8 cellular contexts compared by ENCODE assay signal in genomic region chr3:47016934-47017435, GRCh38. TPM values are rescaled to one million over a fixed set of nuclear protein-coding genes. Genes with fewer than 3 reads are reported as not detected.
DNase-seq lines count a peak whose midpoint lies in the region; ATAC-seq and TF ChIP-seq lines count a peak whose summit lies in the region.

No MANE protein-coding gene starts in this region.

- H3K79me2 ChIP-seq in mammary epithelial cell (ENCODE audit: insufficient read depth, low read length): peaks cover 8% of the 10 kb centered on the region

- H3K4me3 ChIP-seq in NB4 (ENCODE audit: low read depth, low read length) (peak overlapping the region; percentile 40), mammary epithelial cell (replicated peaks in 1 of 3; ENCODE audit: insufficient read depth in 1 of 3, low read depth in 2 of 3, low read length in 3 of 3) (no peak overlapping the region), gastrocnemius medialis (no peak overlapping the region), esophagus muscularis mucosa (no peak overlapping the region)

- TF ChIP-seq POLR2A in NB4 (IDR thresholded peaks at IDR 0.05; ENCODE audit: extremely low read depth, insufficient read length) (no peak), gastrocnemius medialis (IDR thresholded peaks at IDR 0.05) (no peak), erythroblast (IDR thresholded peaks at IDR 0.05; ENCODE audit: low read length) (no peak), esophagus muscularis mucosa (IDR thresholded peaks at IDR 0.05; ENCODE audit: low read depth) (no peak)

- no peak overlapping the region for H2AFZ ChIP-seq in mammary epithelial cell (ENCODE audit: low read depth, low read length)

- BruUV-seq in mammary epithelial cell (replicated peaks; lab: Mats Ljungman, UMichigan): TSS peak; percentile 88

- peaks cover 4% of the 10 kb centered on the region for H3K36me3 ChIP-seq in mammary epithelial cell (ENCODE audit: insufficient read depth, low read length)
- H3K36me3 ChIP-seq in gastrocnemius medialis: peaks cover 0 to 24% of the 10 kb centered on the region in 2 donors
- peaks cover 21 to 71% (median 48%) of the 10 kb centered on the region in 4 donors for H3K36me3 ChIP-seq in esophagus muscularis mucosa

- dilution Hi-C loops in mammary epithelial cell (cut with HindIII; ENCODE audit: low sequenced_read_pairs): no loop called here

- H4K20me1 ChIP-seq in mammary epithelial cell (ENCODE audit: insufficient read depth, low read length): no peaks in the 10 kb centered on the region

- H3K27ac ChIP-seq in mammary epithelial cell (ENCODE audit: insufficient read depth, low read depth, low read length) (no peak overlapping the region), gastrocnemius medialis (peak overlapping the region; percentile 39 to 88 (median 66)), esophagus muscularis mucosa (replicated peaks in 1 of 4) (no peak overlapping the region)

- no peaks in the 10 kb centered on the region for H3K9me3 ChIP-seq in mammary epithelial cell (replicated peaks; ENCODE audit: insufficient read depth, low read length)
- no peaks in the 10 kb centered on the region for H3K9me3 ChIP-seq in gastrocnemius medialis
- no peaks in the 10 kb centered on the region for H3K9me3 ChIP-seq in esophagus muscularis mucosa

- peak overlapping the region; percentile 8 for H3K4me2 ChIP-seq in mammary epithelial cell (ENCODE audit: insufficient read depth, low read depth, low read length)

- H3K27me3 ChIP-seq in mammary epithelial cell (ENCODE audit: insufficient read depth, low read length) (no peaks in the 10 kb centered on the region), gastrocnemius medialis (no peaks in the 10 kb centered on the region), esophagus muscularis mucosa (no peaks in the 10 kb centered on the region)

- intact Hi-C loops in mammary epithelial cell (cut with micrococcal nuclease) (loop anchor here (10.0 kb wide), 2 partner anchors 148 to 308 kb away; partner anchors contain the start of gene SETD2), gastrocnemius medialis (cut with DNase I; ENCODE audit: low total_unique reads) (loop anchor here (5.0 kb wide), 1 partner anchor 85 kb away; no protein-coding TSS in a partner anchor), esophagus muscularis mucosa (cut with DNase I) (no loop called here)

- in situ Hi-C loops in mammary epithelial cell (cut with MboI; ENCODE audit: low sequenced_read_pairs in 2 of 2) (no loop called here), gastrocnemius medialis (cut with MboI; ENCODE audit: low sequenced_read_pairs in 4 of 4) (loop anchor here in 1 of 4 donors (25.0 kb wide), 1 partner anchor 330 kb away; the partner anchor contains the start of gene ALS2CL)

- no peak overlapping the region for H3K9ac ChIP-seq in mammary epithelial cell (ENCODE audit: insufficient read depth, low read length)

- peaks cover 35% of the 10 kb centered on the region for H3K4me1 ChIP-seq in mammary epithelial cell (ENCODE audit: insufficient read depth, low read length)
- H3K4me1 ChIP-seq in gastrocnemius medialis: peaks cover 22 to 56% of the 10 kb centered on the region in 2 donors
- H3K4me1 ChIP-seq in esophagus muscularis mucosa: peaks cover 5 to 23% (median 20%) of the 10 kb centered on the region in 4 donors

- WGBS in mammary epithelial cell (ENCODE audit: low coverage, missing lambda C conversion rate): 50% methylated on average over 1 of the region's 1 CpG
- WGBS in esophagus muscularis mucosa: 57% methylated on average over 1 of the region's 1 CpG

- TF ChIP-seq CTCF in NB4 (IDR thresholded peaks at IDR 0.05; ENCODE audit: low read depth, low read length): no peak
- TF ChIP-seq CTCF in mammary epithelial cell (conservative IDR thresholded peaks at IDR 0.05 in 1 of 2, IDR thresholded peaks at IDR 0.05 in 1 of 2; ENCODE audit: extremely low read depth in 1 of 2, insufficient read depth in 1 of 2, low read depth in 1 of 2, low read length in 2 of 2): no peak
- no peak for TF ChIP-seq CTCF in gastrocnemius medialis (IDR thresholded peaks at IDR 0.05 in 4 of 5, conservative IDR thresholded peaks at IDR 0.05 in 1 of 5)
- TF ChIP-seq CTCF in esophagus muscularis mucosa (IDR thresholded peaks at IDR 0.05): no peak

- CTCF ChIA-PET in mammary epithelial cell (lab: Charles Lee; ENCODE audit: low non-redundant PET): interaction anchor here (0.6 kb wide), 1 partner anchor 223 kb away, joined by 4 read pairs; no protein-coding TSS in a partner anchor

- ATAC-seq in gastrocnemius medialis (peak in 1 of 2 donors; percentile 22), HG03571 (IDR thresholded peaks at IDR 0.05; ENCODE audit: unreplicated experiment) (no peak)

- DNase-seq in activated gamma-delta T cell treated with Interleukin-2 at 50 U/mL for 16 hours (peak; percentile 51), activated gamma-delta T cell (lab: John Stamatoyannopoulos, UW) (no peak), NB4 (ENCODE audit: low read depth) (peak; percentile 97), mammary epithelial cell (peak; percentile 76), gastrocnemius medialis (no peak), erythroblast (lab: John Stamatoyannopoulos, UW) (no peak), esophagus muscularis mucosa (ENCODE audit: extremely low spot score) (no peak)

- TF ChIP-seq EP300 in esophagus muscularis mucosa (IDR thresholded peaks at IDR 0.05): no peak

RNA-seq across cellular contexts. Expression of gene NBEAL2, which starts 37.5 kb away (rescaled TPM):
- 10 to 100 TPM; 21.3 to 42.3 TPM for total RNA-seq in mammary epithelial cell
- 24.6 TPM for polyA plus RNA-seq in mammary epithelial cell
- polyA minus RNA-seq in mammary epithelial cell: 63.5 TPM
- total RNA-seq in gastrocnemius medialis: 1 to 10 TPM; 4.1 to 8.7 (median 7.5) TPM
- total RNA-seq in esophagus muscularis mucosa: 10 to 100 TPM; 16.6 to 22.1 (median 21.2) TPM

RNA-seq across cellular contexts. Expression of gene CCDC12, which starts 40.4 kb away (rescaled TPM):
- total RNA-seq in mammary epithelial cell (10 to 100 TPM; 17.8 to 42.1 TPM), gastrocnemius medialis (10 to 100 TPM; 24.6 to 32.0 (median 29.0) TPM), esophagus muscularis mucosa (10 to 100 TPM; 27.5 to 54.8 (median 36.7) TPM)
- 31.4 TPM for polyA plus RNA-seq in mammary epithelial cell
- 19.6 TPM for polyA minus RNA-seq in mammary epithelial cell

Comparison
In these comparisons a context has a peak if more than half of its experiments do, and no peak if none do; other contexts are left out.
1. DNase-seq: peak in activated gamma-delta T cell treated with Interleukin-2 at 50 U/mL for 16 hours (single experiment), NB4 (single experiment) and mammary epithelial cell (single experiment); none in activated gamma-delta T cell (single experiment), gastrocnemius medialis (0 of 2), erythroblast (0 of 2) and esophagus muscularis mucosa (single experiment).
2. H3K27ac ChIP-seq: peak in gastrocnemius medialis (4 of 4); none in mammary epithelial cell (single experiment) and esophagus muscularis mucosa (0 of 4).